2 cellular contexts compared by ENCODE assay signal in the genomic region with DNA sequence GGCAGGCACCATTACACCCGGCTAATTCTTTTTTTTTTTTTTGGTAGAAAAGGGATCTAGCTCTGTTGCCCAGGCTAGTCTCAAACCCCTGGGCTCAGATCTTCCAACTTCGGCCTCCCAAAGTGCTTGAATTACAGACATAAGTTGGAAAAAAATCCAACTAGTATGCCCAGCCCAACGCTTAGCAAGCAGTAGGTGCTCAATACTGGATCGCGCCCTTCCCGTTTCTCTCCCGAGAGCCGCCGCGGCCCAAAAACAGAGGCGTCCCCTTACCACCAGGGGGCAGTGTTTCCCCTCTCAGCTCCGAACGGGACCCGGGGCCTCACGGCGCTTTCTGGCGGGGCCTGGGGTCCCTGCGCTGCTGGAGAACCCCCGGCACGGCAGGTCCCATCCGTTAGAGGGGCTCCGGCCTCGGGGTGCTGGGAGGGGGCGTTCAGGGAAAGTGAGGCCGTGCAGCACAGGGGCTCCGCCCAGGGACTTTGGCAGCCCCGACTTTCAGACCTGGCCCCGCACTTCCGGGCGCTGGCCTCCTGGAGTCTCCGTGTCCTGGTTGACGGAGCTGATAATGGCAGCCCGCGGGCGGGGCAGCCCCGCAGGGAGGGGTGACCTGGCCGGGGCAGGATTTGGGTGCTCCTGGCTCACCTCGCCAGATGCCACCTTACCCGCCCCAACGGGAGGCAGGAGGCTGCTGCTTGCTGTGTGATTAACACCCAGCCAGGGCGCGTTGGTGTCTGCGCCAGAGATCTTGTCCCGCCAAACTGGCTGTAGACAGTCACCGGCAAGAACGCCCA.
TF ChIP-seq lines count a peak whose summit lies in the region.

No MANE protein-coding gene starts in this region.

TF ChIP-seq in HCT116, 20 proteins besides CTCF, POLR2A, EP300 and RAD21:
- no peak for TF ChIP-seq SP1 (IDR thresholded peaks at IDR 0.05; ENCODE audit: low read depth)
- no peak for TF ChIP-seq SIN3A (IDR thresholded peaks at IDR 0.05; ENCODE audit: low read depth)
- TF ChIP-seq TCF7L2 (IDR thresholded peaks at IDR 0.05; ENCODE audit: borderline replicate concordance, extremely low read depth, insufficient read depth, insufficient read length) = no peak
- TF ChIP-seq EGR1 (IDR thresholded peaks at IDR 0.05; ENCODE audit: low read depth) = no peak
- TF ChIP-seq JUND (IDR thresholded peaks at IDR 0.05) = no peak
- TF ChIP-seq ZFX (IDR thresholded peaks at IDR 0.05) = 0 out of 2 replicates have a peak, but pooled peaks have one; percentile 37
- TF ChIP-seq CBX3 (IDR thresholded peaks at IDR 0.05; ENCODE audit: low read depth) = no peak
- TF ChIP-seq YY1 (IDR thresholded peaks at IDR 0.05; ENCODE audit: extremely low read depth, insufficient replicate concordance, low read depth, low read length) = peak; percentile 58
- TF ChIP-seq MAX (IDR thresholded peaks at IDR 0.05) = no peak
- TF ChIP-seq ZNF274 (IDR thresholded peaks at IDR 0.05; ENCODE audit: low read depth, low read length) = no peak
- TF ChIP-seq POLR2AphosphoS5 (IDR thresholded peaks at IDR 0.05; ENCODE audit: low read depth, low read length) = peak; percentile 58
- TF ChIP-seq, protein P1, sequence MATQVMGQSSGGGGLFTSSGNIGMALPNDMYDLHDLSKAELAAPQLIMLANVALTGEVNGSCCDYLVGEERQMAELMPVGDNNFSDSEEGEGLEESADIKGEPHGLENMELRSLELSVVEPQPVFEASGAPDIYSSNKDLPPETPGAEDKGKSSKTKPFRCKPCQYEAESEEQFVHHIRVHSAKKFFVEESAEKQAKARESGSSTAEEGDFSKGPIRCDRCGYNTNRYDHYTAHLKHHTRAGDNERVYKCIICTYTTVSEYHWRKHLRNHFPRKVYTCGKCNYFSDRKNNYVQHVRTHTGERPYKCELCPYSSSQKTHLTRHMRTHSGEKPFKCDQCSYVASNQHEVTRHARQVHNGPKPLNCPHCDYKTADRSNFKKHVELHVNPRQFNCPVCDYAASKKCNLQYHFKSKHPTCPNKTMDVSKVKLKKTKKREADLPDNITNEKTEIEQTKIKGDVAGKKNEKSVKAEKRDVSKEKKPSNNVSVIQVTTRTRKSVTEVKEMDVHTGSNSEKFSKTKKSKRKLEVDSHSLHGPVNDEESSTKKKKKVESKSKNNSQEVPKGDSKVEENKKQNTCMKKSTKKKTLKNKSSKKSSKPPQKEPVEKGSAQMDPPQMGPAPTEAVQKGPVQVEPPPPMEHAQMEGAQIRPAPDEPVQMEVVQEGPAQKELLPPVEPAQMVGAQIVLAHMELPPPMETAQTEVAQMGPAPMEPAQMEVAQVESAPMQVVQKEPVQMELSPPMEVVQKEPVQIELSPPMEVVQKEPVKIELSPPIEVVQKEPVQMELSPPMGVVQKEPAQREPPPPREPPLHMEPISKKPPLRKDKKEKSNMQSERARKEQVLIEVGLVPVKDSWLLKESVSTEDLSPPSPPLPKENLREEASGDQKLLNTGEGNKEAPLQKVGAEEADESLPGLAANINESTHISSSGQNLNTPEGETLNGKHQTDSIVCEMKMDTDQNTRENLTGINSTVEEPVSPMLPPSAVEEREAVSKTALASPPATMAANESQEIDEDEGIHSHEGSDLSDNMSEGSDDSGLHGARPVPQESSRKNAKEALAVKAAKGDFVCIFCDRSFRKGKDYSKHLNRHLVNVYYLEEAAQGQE (IDR thresholded peaks at IDR 0.05; ENCODE audit: low read depth) = no peak
- TF ChIP-seq ZBTB33 (IDR thresholded peaks at IDR 0.05; ENCODE audit: extremely low read depth, insufficient replicate concordance, low read length) = peak; percentile 41
- TF ChIP-seq, protein P2, sequence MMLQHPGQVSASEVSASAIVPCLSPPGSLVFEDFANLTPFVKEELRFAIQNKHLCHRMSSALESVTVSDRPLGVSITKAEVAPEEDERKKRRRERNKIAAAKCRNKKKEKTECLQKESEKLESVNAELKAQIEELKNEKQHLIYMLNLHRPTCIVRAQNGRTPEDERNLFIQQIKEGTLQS (IDR thresholded peaks at IDR 0.05) = no peak
- TF ChIP-seq EZH2phosphoT487 (IDR thresholded peaks at IDR 0.05; ENCODE audit: borderline replicate concordance) = no peak

TF ChIP-seq in K562, 482 proteins besides CTCF, POLR2A, EP300 and RAD21 (continues in another document):
- TF ChIP-seq BACH1 (tag; IDR thresholded peaks at IDR 0.05) = no peak
- TF ChIP-seq POLR3G (IDR thresholded peaks at IDR 0.05; ENCODE audit: extremely low read depth, insufficient read length, insufficient replicate concordance) = no peak
- no peak for TF ChIP-seq TGIF2 (CRISPR knock-in tag; IDR thresholded peaks at IDR 0.05)
- TF ChIP-seq MCM7 (IDR thresholded peaks at IDR 0.05) = no peak
- TF ChIP-seq, protein P3, sequence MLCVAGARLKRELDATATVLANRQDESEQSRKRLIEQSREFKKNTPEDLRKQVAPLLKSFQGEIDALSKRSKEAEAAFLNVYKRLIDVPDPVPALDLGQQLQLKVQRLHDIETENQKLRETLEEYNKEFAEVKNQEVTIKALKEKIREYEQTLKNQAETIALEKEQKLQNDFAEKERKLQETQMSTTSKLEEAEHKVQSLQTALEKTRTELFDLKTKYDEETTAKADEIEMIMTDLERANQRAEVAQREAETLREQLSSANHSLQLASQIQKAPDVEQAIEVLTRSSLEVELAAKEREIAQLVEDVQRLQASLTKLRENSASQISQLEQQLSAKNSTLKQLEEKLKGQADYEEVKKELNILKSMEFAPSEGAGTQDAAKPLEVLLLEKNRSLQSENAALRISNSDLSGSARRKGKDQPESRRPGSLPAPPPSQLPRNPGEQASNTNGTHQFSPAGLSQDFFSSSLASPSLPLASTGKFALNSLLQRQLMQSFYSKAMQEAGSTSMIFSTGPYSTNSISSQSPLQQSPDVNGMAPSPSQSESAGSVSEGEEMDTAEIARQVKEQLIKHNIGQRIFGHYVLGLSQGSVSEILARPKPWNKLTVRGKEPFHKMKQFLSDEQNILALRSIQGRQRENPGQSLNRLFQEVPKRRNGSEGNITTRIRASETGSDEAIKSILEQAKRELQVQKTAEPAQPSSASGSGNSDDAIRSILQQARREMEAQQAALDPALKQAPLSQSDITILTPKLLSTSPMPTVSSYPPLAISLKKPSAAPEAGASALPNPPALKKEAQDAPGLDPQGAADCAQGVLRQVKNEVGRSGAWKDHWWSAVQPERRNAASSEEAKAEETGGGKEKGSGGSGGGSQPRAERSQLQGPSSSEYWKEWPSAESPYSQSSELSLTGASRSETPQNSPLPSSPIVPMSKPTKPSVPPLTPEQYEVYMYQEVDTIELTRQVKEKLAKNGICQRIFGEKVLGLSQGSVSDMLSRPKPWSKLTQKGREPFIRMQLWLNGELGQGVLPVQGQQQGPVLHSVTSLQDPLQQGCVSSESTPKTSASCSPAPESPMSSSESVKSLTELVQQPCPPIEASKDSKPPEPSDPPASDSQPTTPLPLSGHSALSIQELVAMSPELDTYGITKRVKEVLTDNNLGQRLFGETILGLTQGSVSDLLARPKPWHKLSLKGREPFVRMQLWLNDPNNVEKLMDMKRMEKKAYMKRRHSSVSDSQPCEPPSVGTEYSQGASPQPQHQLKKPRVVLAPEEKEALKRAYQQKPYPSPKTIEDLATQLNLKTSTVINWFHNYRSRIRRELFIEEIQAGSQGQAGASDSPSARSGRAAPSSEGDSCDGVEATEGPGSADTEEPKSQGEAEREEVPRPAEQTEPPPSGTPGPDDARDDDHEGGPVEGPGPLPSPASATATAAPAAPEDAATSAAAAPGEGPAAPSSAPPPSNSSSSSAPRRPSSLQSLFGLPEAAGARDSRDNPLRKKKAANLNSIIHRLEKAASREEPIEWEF (CRISPR knock-in tag; IDR thresholded peaks at IDR 0.05) = no peak
- TF ChIP-seq AFF1 (IDR thresholded peaks at IDR 0.05; ENCODE audit: low read depth in 1 of 2, partially characterized antibody in 2 of 2) = peak in 1 of 2 experiments; percentile 50
- TF ChIP-seq ZNF124 (CRISPR knock-in tag; IDR thresholded peaks at IDR 0.05) = no peak
- TF ChIP-seq, protein P4, sequence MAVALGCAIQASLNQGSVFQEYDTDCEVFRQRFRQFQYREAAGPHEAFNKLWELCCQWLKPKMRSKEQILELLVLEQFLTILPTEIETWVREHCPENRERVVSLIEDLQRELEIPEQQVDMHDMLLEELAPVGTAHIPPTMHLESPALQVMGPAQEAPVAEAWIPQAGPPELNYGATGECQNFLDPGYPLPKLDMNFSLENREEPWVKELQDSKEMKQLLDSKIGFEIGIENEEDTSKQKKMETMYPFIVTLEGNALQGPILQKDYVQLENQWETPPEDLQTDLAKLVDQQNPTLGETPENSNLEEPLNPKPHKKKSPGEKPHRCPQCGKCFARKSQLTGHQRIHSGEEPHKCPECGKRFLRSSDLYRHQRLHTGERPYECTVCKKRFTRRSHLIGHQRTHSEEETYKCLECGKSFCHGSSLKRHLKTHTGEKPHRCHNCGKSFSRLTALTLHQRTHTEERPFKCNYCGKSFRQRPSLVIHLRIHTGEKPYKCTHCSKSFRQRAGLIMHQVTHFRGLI (CRISPR knock-in tag; IDR thresholded peaks at IDR 0.05) = no peak
- no peak for TF ChIP-seq XRCC4 (IDR thresholded peaks at IDR 0.05; ENCODE audit: extremely low read depth, insufficient read depth, insufficient read length)
- no peak for TF ChIP-seq XRCC3 (IDR thresholded peaks at IDR 0.05)
- TF ChIP-seq, protein P5, sequence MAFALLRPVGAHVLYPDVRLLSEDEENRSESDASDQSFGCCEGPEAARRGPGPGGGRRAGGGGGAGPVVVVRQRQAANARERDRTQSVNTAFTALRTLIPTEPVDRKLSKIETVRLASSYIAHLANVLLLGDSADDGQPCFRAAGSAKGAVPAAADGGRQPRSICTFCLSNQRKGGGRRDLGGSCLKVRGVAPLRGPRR (CRISPR knock-in tag; IDR thresholded peaks at IDR 0.05) = no peak
- no peak for TF ChIP-seq NR2F6 (CRISPR knock-in tag; IDR thresholded peaks at IDR 0.05)
- TF ChIP-seq ZNF407 (IDR thresholded peaks at IDR 0.05; ENCODE audit: low read depth) = no peak
